8 cellular contexts compared by ENCODE assay signal in genomic region chr16:58127033-58127556, GRCh38. TPM values are rescaled to one million over a fixed set of nuclear protein-coding genes. Genes with fewer than 3 reads are reported as not detected.
A peak's percentile ranks its signal among the peaks of the same experiment; 100 is the strongest.
DNase-seq lines count a peak whose midpoint lies in the region; ATAC-seq and TF ChIP-seq lines count a peak whose summit lies in the region.

No MANE protein-coding gene starts in this region.

- H3K4me3 ChIP-seq in HUES48 (ENCODE audit: low read depth, low read length) = peak overlapping the region; percentile 88; the same call in 1 of the 2 replicates

- peaks cover 22% of the 10 kb centered on the region for H3K4me1 ChIP-seq in HUES48 (ENCODE audit: control insufficient read depth, insufficient read depth, low read length)

- no peak overlapping the region for H3K9ac ChIP-seq in HUES48 (ENCODE audit: low read depth, low read length)

- DNase-seq in NCI-H146 (lab: John Stamatoyannopoulos, UW) = peak; percentile 29
- DNase-seq in NCI-H146 treated with DMSO at 0.1 percent for 48 hours (lab: John Stamatoyannopoulos, UW; ENCODE audit: unreplicated experiment) = no peak
- peak; percentile 77 for DNase-seq in fibroblast of peridontal ligament (ENCODE audit: extremely low read depth)
- peak; percentile 54 for DNase-seq in pulmonary artery endothelial cell (ENCODE audit: low read depth, low spot score)
- no peak for DNase-seq in SK-N-DZ (ENCODE audit: low spot score)

- peaks cover 4% of the 10 kb centered on the region; the same call in 1 of the 2 replicates for H3K36me3 ChIP-seq in HUES48 (ENCODE audit: control insufficient read depth, insufficient read depth, low read length)

- TF ChIP-seq CTCF in VCaP (conservative IDR thresholded peaks at IDR 0.05) = peak; percentile 36

- H3K27me3 ChIP-seq in HUES48 (ENCODE audit: control insufficient read depth, insufficient read depth, low read length) = no peaks in the 10 kb centered on the region

- no peak for ATAC-seq in HG03378 (IDR thresholded peaks at IDR 0.05; ENCODE audit: unreplicated experiment)

- H3K9me3 ChIP-seq in HUES48 (ENCODE audit: control insufficient read depth, insufficient read depth, low read length) = no peaks in the 10 kb centered on the region

- H3K27ac ChIP-seq in HUES48 (ENCODE audit: low read depth, low read length) (peak overlapping the region; percentile 31), VCaP (peak overlapping the region; percentile 79)

RNA-seq across cellular contexts. Expression of gene CFAP20, which starts 2.1 kb away (rescaled TPM):
- 41.7 and 57.1 TPM in 2 replicates for total RNA-seq in pulmonary artery endothelial cell
- polyA plus RNA-seq in SK-N-DZ (2014; cell fraction: cytosol; rRNA removed) = 192 and 282 TPM in 2 replicates
- 121 and 154 TPM in 2 replicates for polyA plus RNA-seq in SK-N-DZ (2014; cell fraction: nucleus; rRNA removed)

Comparison
In these comparisons a context has a peak if more than half of its experiments do, and no peak if none do; other contexts are left out.
1. DNase-seq: peak in NCI-H146 (single experiment), fibroblast of peridontal ligament (single experiment) and pulmonary artery endothelial cell (single experiment); none in NCI-H146 treated with DMSO at 0.1 percent for 48 hours (single experiment) and SK-N-DZ (single experiment).